9 cellular contexts compared by ENCODE assay signal in the genomic region with DNA sequence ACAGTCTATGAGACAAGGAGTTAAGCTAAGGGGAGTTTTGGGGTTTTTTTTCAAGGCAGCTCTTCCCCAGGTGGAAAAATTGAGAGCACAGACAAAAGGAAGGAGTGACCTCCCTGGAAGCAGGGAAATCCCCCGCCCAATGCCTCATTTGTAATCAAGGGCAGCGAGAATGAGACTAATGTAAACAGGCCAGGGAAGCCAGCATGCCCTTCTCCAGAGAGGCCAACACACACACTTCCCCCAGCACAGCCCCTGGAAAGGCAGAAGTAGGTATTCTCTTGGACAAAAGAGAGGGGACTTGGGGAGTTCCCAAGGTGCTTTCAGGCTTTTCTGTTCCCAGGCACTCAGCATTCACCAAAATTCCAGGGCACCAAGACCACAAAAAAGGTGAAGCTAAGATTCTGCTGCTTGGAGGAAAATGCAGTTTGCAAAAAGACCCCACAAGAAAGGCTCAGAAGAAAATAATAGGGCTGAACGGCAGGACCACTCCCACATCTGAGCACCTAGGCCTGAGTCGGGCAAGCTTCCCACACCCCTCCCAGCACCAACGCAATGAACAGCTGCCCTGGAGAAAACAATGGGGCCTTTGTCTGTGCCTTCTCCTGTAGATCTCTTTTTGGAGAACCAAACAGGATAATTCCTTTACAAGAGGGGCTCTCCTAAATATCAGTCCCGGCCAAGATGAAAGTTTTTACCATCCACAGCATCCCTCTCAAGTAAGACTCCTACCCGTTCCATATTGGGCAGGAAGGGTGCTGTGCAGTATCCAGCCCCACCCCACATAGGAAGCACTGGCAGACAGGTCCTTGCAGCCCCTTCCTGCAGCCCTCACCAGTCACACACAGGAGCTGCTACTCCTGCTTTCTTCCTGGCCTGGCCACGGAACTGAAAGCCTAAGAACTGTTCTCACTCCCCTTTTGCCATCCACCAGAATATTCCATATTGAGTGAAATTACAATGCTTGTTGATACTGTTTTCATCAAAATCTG.
DNase-seq lines count a peak whose midpoint lies in the region; ATAC-seq, FAIRE-seq and TF ChIP-seq lines count a peak whose summit lies in the region.
"Had no signal": no experiment of that assay in that cellular context is flagged by ENCODE, and none has a peak within 500 bp of the region (broad histone marks: within the 10 kb centered on the region; RNA-seq: fewer than 3 reads in every experiment).

No MANE protein-coding gene starts in this region.

- peak; percentile 38 for ATAC-seq in stimulated activated memory B cell treated with anti-CD40 and anti-IgM and Interleukin-4, amounts not matched to agents 10 μg/mL and 1 μg/mL and 100 μg/mL, for 72 hours

- no peak overlapping the region for H3K4me3 ChIP-seq in keratinocyte (ENCODE audit: control insufficient read depth in 2 of 3, extremely low read depth in 1 of 3, insufficient read depth in 2 of 3, low read depth in 1 of 3, low read length in 3 of 3)

- peak overlapping the region; percentile 2 for H3K4me3 Mint-ChIP-seq in activated T-helper 1 cell treated with anti-CD3 and anti-CD28 coated beads, Interleukin-12 subunit alpha, Interleukin-12 subunit beta, Interleukin-2, Interleukin-4 antibody, amounts not matched to agents 30 ng/mL and 10 ng/mL and 1 ng/mL, durations not matched to agents 14 hours and 24 hours and 36 hours
- H3K4me3 Mint-ChIP-seq in stimulated activated memory B cell treated with anti-CD40 and anti-IgM and Interleukin-4, amounts not matched to agents 10 μg/mL and 1 μg/mL and 100 μg/mL, for 72 hours, result no peak overlapping the region

- H3K27ac ChIP-seq in keratinocyte (ENCODE audit: control insufficient read depth, insufficient read depth, low read length), result no peak overlapping the region
- H3K27ac ChIP-seq: 22Rv1 had no signal

- H3K36me3 ChIP-seq in keratinocyte (ENCODE audit: control insufficient read depth in 2 of 2, extremely low read depth in 1 of 2, insufficient read depth in 2 of 2, low read length in 2 of 2), result no peaks in the 10 kb centered on the region

- DNase-seq in DMS53 (lab: John Stamatoyannopoulos, UW) (peak; percentile 47), DMS53 treated with DMSO at 0.1 percent for 48 hours (lab: John Stamatoyannopoulos, UW; ENCODE audit: unreplicated experiment) (no peak), keratinocyte (ENCODE audit: low read depth, low spot score) (no peak), NCI-H1417 treated with DMSO at 0.1 percent for 48 hours (lab: John Stamatoyannopoulos, UW) (no peak), AG08395 (ENCODE audit: low spot score) (no peak), NCI-H2107 (lab: John Stamatoyannopoulos, UW) (no peak)
- DNase-seq in activated T-helper 1 cell treated with anti-CD3 and anti-CD28 coated beads, Interleukin-12 subunit alpha, Interleukin-12 subunit beta, Interleukin-2, Interleukin-4 antibody, amounts not matched to agents 30 ng/mL and 10 ng/mL and 1 ng/mL, durations not matched to agents 14 hours and 24 hours and 36 hours (ENCODE audit: low spot score), result no peak

- no peak overlapping the region for H3K9ac ChIP-seq in keratinocyte (ENCODE audit: control insufficient read depth, extremely low read depth, insufficient read depth, low read length)

- dilution Hi-C loops in keratinocyte (cut with MboI; ENCODE audit: extremely low pct_ligation_motif_present, low sequenced_read_pairs), result no loop called here

- peaks cover 13% of the 10 kb centered on the region for H3K4me1 ChIP-seq in keratinocyte (ENCODE audit: control insufficient read depth, extremely low read depth, insufficient read depth, low read length)

- peak overlapping the region; percentile 18 for H3K4me2 ChIP-seq in keratinocyte (ENCODE audit: control insufficient read depth, extremely low read depth, insufficient read depth, low read depth, low read length)

- no peaks in the 10 kb centered on the region for H3K79me2 ChIP-seq in keratinocyte (ENCODE audit: control insufficient read depth, insufficient read depth, low read length)

- no peaks in the 10 kb centered on the region for H4K20me1 ChIP-seq in keratinocyte (ENCODE audit: control insufficient read depth, extremely low read depth, insufficient read depth, low read length)

- H3K4me1 Mint-ChIP-seq in activated T-helper 1 cell treated with anti-CD3 and anti-CD28 coated beads, Interleukin-12 subunit alpha, Interleukin-12 subunit beta, Interleukin-2, Interleukin-4 antibody, amounts not matched to agents 30 ng/mL and 10 ng/mL and 1 ng/mL, durations not matched to agents 14 hours and 24 hours and 36 hours (ENCODE audit: low read depth), result peaks cover 36% of the 10 kb centered on the region
- H3K4me1 Mint-ChIP-seq in stimulated activated memory B cell treated with anti-CD40 and anti-IgM and Interleukin-4, amounts not matched to agents 10 μg/mL and 1 μg/mL and 100 μg/mL, for 72 hours, result peaks cover 8% of the 10 kb centered on the region

- intact Hi-C loops in activated T-helper 1 cell treated with anti-CD3 and anti-CD28 coated beads, Interleukin-12 subunit alpha, Interleukin-12 subunit beta, Interleukin-2, Interleukin-4 antibody, amounts not matched to agents 30 ng/mL and 10 ng/mL and 1 ng/mL, durations not matched to agents 14 hours and 24 hours and 36 hours (cut with micrococcal nuclease), result loop anchor here (2.0 kb wide), 1 partner anchor 151 kb away; no protein-coding TSS in a partner anchor

- H3K27ac Mint-ChIP-seq in activated T-helper 1 cell treated with anti-CD3 and anti-CD28 coated beads, Interleukin-12 subunit alpha, Interleukin-12 subunit beta, Interleukin-2, Interleukin-4 antibody, amounts not matched to agents 30 ng/mL and 10 ng/mL and 1 ng/mL, durations not matched to agents 14 hours and 24 hours and 36 hours, result peak overlapping the region; percentile 36
- H3K27ac Mint-ChIP-seq in stimulated activated memory B cell treated with anti-CD40 and anti-IgM and Interleukin-4, amounts not matched to agents 10 μg/mL and 1 μg/mL and 100 μg/mL, for 72 hours, result no peak overlapping the region

- no peaks in the 10 kb centered on the region for H3K9me3 Mint-ChIP-seq in activated T-helper 1 cell treated with anti-CD3 and anti-CD28 coated beads, Interleukin-12 subunit alpha, Interleukin-12 subunit beta, Interleukin-2, Interleukin-4 antibody, amounts not matched to agents 30 ng/mL and 10 ng/mL and 1 ng/mL, durations not matched to agents 14 hours and 24 hours and 36 hours
- no peaks in the 10 kb centered on the region for H3K9me3 Mint-ChIP-seq in stimulated activated memory B cell treated with anti-CD40 and anti-IgM and Interleukin-4, amounts not matched to agents 10 μg/mL and 1 μg/mL and 100 μg/mL, for 72 hours

- TF ChIP-seq CTCF in keratinocyte (optimal IDR thresholded peaks at IDR 0.05 in 1 of 3, IDR thresholded peaks at IDR 0.05 in 1 of 3, conservative IDR thresholded peaks at IDR 0.05 in 1 of 3; ENCODE audit: extremely low read depth in 1 of 3, insufficient read depth in 2 of 3, low read length in 3 of 3), result no peak

- no peak overlapping the region for H2AFZ ChIP-seq in keratinocyte (ENCODE audit: control insufficient read depth, low read length)

- no peaks in the 10 kb centered on the region for H3K9me3 ChIP-seq in keratinocyte (ENCODE audit: control insufficient read depth, low read depth, low read length)

- H3K27me3 Mint-ChIP-seq in activated T-helper 1 cell treated with anti-CD3 and anti-CD28 coated beads, Interleukin-12 subunit alpha, Interleukin-12 subunit beta, Interleukin-2, Interleukin-4 antibody, amounts not matched to agents 30 ng/mL and 10 ng/mL and 1 ng/mL, durations not matched to agents 14 hours and 24 hours and 36 hours (ENCODE audit: insufficient read depth), result no peaks in the 10 kb centered on the region
- peaks cover 12% of the 10 kb centered on the region for H3K27me3 Mint-ChIP-seq in stimulated activated memory B cell treated with anti-CD40 and anti-IgM and Interleukin-4, amounts not matched to agents 10 μg/mL and 1 μg/mL and 100 μg/mL, for 72 hours

- H3K27me3 ChIP-seq in keratinocyte (ENCODE audit: control insufficient read depth, extremely low read depth, insufficient read depth, low read length), result no peaks in the 10 kb centered on the region

- FAIRE-seq in keratinocyte (lab: Jason Lieb, UNC), result peak; percentile 17

- H3K9me1 ChIP-seq in keratinocyte (ENCODE audit: control insufficient read depth, extremely low read depth, insufficient read depth, low read length), result no peaks in the 10 kb centered on the region

- no peaks in the 10 kb centered on the region for H3K36me3 Mint-ChIP-seq in activated T-helper 1 cell treated with anti-CD3 and anti-CD28 coated beads, Interleukin-12 subunit alpha, Interleukin-12 subunit beta, Interleukin-2, Interleukin-4 antibody, amounts not matched to agents 30 ng/mL and 10 ng/mL and 1 ng/mL, durations not matched to agents 14 hours and 24 hours and 36 hours (ENCODE audit: low read depth)
- H3K36me3 Mint-ChIP-seq in stimulated activated memory B cell treated with anti-CD40 and anti-IgM and Interleukin-4, amounts not matched to agents 10 μg/mL and 1 μg/mL and 100 μg/mL, for 72 hours, result no peaks in the 10 kb centered on the region
